1 cellular context compared by ENCODE assay signal in the genomic region with DNA sequence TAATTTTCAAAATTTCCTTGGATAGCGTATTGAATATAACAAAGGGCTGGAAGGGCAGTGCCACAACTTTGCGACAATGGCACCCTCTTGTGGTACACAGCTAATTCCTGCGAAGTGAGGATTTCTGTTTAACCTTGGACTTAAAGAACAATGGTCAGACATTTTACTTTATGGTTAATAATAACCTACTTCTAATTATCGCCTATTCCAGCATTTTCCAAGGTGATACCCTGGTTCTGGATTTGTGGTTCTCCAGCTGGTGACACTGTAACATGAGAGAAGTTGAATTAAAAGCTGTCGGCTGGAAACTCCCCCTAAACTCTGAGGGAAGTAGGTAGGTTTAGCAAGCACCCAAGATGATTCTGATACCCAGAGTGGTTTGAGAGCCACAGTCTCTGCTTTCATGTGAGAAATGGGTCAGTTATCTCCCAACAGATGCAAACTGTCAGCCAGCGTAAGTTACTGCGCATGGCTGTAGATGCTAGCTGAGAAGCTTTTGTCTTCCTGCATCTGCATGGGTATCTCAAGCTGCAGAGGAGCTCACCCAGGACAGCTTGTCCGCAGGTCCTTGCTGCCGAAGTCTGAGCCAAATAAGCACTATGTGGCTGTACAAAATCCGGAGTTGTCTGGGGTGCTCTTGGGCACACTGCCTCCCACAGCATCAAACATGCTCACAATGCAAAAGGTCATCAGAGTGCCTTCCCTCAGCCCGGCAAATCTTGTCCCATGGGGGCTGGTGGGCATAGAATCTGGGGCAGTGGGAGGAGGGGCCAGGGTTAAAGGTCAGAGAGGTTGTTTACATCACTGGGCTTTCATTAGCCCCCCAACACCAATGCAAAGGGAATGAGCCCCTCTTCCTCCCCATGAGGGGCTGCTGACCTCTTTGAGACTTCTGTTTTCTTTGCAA.
TF ChIP-seq lines count a peak whose summit lies in the region.

No MANE protein-coding gene starts in this region.

TF ChIP-seq in WTC11, 78 proteins besides CTCF, POLR2A, EP300 and RAD21 (continued from another document):
- TF ChIP-seq, protein P1, sequence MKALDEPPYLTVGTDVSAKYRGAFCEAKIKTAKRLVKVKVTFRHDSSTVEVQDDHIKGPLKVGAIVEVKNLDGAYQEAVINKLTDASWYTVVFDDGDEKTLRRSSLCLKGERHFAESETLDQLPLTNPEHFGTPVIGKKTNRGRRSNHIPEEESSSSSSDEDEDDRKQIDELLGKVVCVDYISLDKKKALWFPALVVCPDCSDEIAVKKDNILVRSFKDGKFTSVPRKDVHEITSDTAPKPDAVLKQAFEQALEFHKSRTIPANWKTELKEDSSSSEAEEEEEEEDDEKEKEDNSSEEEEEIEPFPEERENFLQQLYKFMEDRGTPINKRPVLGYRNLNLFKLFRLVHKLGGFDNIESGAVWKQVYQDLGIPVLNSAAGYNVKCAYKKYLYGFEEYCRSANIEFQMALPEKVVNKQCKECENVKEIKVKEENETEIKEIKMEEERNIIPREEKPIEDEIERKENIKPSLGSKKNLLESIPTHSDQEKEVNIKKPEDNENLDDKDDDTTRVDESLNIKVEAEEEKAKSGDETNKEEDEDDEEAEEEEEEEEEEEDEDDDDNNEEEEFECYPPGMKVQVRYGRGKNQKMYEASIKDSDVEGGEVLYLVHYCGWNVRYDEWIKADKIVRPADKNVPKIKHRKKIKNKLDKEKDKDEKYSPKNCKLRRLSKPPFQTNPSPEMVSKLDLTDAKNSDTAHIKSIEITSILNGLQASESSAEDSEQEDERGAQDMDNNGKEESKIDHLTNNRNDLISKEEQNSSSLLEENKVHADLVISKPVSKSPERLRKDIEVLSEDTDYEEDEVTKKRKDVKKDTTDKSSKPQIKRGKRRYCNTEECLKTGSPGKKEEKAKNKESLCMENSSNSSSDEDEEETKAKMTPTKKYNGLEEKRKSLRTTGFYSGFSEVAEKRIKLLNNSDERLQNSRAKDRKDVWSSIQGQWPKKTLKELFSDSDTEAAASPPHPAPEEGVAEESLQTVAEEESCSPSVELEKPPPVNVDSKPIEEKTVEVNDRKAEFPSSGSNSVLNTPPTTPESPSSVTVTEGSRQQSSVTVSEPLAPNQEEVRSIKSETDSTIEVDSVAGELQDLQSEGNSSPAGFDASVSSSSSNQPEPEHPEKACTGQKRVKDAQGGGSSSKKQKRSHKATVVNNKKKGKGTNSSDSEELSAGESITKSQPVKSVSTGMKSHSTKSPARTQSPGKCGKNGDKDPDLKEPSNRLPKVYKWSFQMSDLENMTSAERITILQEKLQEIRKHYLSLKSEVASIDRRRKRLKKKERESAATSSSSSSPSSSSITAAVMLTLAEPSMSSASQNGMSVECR (CRISPR knock-in tag; IDR thresholded peaks at IDR 0.05; ENCODE audit: borderline replicate concordance), result no peak
